32 cellular contexts compared by ENCODE assay signal in genomic region chr15:79171320-79172031, GRCh38.
DNase-seq lines count a peak whose midpoint lies in the region; ATAC-seq, FAIRE-seq and TF ChIP-seq lines count a peak whose summit lies in the region.
"Had no signal": no experiment of that assay in that cellular context is flagged by ENCODE, and none has a peak within 500 bp of the region (broad histone marks: within the 10 kb centered on the region; RNA-seq: fewer than 3 reads in every experiment).

No MANE protein-coding gene starts in this region.

- peak in 2 of 3 experiments; percentile 38 to 44 for DNase-seq in NCI-H1417 (lab: John Stamatoyannopoulos, UW)
- DNase-seq in NCI-H1417 treated with DMSO at 0.1 percent for 48 hours (lab: John Stamatoyannopoulos, UW): no peak
- peak in 1 of 2 experiments; percentile 43 for DNase-seq in H1 (ENCODE audit: low read depth in 1 of 2, low spot score in 2 of 2)
- no peak for DNase-seq in neural progenitor cell (ENCODE audit: low spot score)
- no peak for DNase-seq in mesenchymal stem cell
- DNase-seq: activated CD4-positive, alpha-beta T cell treated with anti-CD3 and anti-CD28 coated beads for 4 hours; activated naive CD8-positive, alpha-beta T cell treated with anti-CD3 and anti-CD28 coated beads, Interleukin-2, amount 50 U/mL, for 24 hours; activated T-cell treated with anti-CD3 and anti-CD28 coated beads, Interleukin-2, amount 50 U/mL, for 72 hours; Calu3; caudate nucleus; DMS79; foreskin melanocyte; heart right ventricle; KBM-7; lower lobe of right lung; mucosa of descending colon; NCI-H1105; NCI-H1930; NCI-H524 treated with DMSO at 0.1 percent for 48 hours; NK-92 treated with Interleukin-12 subunit alpha and Interleukin-12 subunit beta, amount 100 ng/mL, for 24 hours; stimulated activated naive CD4-positive, alpha-beta T cell; T-helper 17 cell had no signal

- H2BK5ac ChIP-seq in H1 (ENCODE audit: low read depth, low read length) (no peak overlapping the region), mesenchymal stem cell (ENCODE audit: low read depth, low read length, poor library complexity, severe bottlenecking) (no peak overlapping the region)

- no peak for TF ChIP-seq CTCF in H1 (IDR thresholded peaks at IDR 0.05; ENCODE audit: control extremely low read depth in 1 of 3, insufficient read depth in 1 of 3, low read depth in 1 of 3, low read length in 3 of 3)
- no peak for TF ChIP-seq CTCF in neural progenitor cell (IDR thresholded peaks at IDR 0.05)

- peak overlapping the region; percentile 62; the same call in 1 of the 2 replicates for H2BK15ac ChIP-seq in H1 (ENCODE audit: low read length)
- H2BK15ac ChIP-seq in mesenchymal stem cell (ENCODE audit: low read depth, poor library complexity, severe bottlenecking): no peak overlapping the region

- H3K4ac ChIP-seq in H1 (replicated peaks; ENCODE audit: insufficient read length, low read depth, low read length) (no peak overlapping the region), mesenchymal stem cell (ENCODE audit: low read depth in 1 of 2, low read length in 2 of 2) (no peak overlapping the region)

- H2BK120ac ChIP-seq in H1 (replicated peaks; ENCODE audit: low read depth, low read length) (no peak overlapping the region), mesenchymal stem cell (ENCODE audit: low read depth, low read length) (no peak overlapping the region)

- POLR2A ChIA-PET in H1 (lab: Charles Lee; ENCODE audit: partially characterized antibody): no interaction called here

- H3K56ac ChIP-seq in H1 (replicated peaks; ENCODE audit: insufficient read length, low read depth, low read length): no peak overlapping the region

- H3K27ac ChIP-seq in HUES6 (ENCODE audit: low read depth, low read length) (no peak overlapping the region), H1 (ENCODE audit: low read depth, low read length) (no peak overlapping the region), neural progenitor cell (no peak overlapping the region), mesenchymal stem cell (ENCODE audit: low read length, poor library complexity, severe bottlenecking) (no peak overlapping the region)
- H3K27ac ChIP-seq: 22Rv1, C4-2B, heart right ventricle, lower lobe of right lung, parathyroid adenoma had no signal

- no peaks in the 10 kb centered on the region for H3K79me2 ChIP-seq in H1 (ENCODE audit: control insufficient read depth in 1 of 2, insufficient read depth in 2 of 2, low read length in 2 of 2)
- H3K79me2 ChIP-seq in neural progenitor cell (ENCODE audit: low read depth): no peaks in the 10 kb centered on the region
- H3K79me2 ChIP-seq: parathyroid adenoma had no signal

- no peak overlapping the region for H2BK20ac ChIP-seq in H1 (ENCODE audit: low read length)

- H4K8ac ChIP-seq in H1 (ENCODE audit: extremely low read depth, insufficient read depth, low read length) (no peak overlapping the region), mesenchymal stem cell (ENCODE audit: low read length) (no peak overlapping the region)

- H3K79me1 ChIP-seq in H1 (ENCODE audit: low read depth, low read length) (no peaks in the 10 kb centered on the region), mesenchymal stem cell (replicated peaks; ENCODE audit: low read length, poor library complexity, severe bottlenecking) (no peaks in the 10 kb centered on the region)

- H3F3A ChIP-seq in neural progenitor cell (ENCODE audit: low read depth): no peaks in the 10 kb centered on the region

- H3K27ac Mint-ChIP-seq in neural progenitor cell: peak overlapping the region; percentile 60
- H3K27ac Mint-ChIP-seq: activated naive CD8-positive, alpha-beta T cell treated with anti-CD3 and anti-CD28 coated beads, Interleukin-2, amount 50 U/mL, for 24 hours; activated T-cell treated with anti-CD3 and anti-CD28 coated beads, Interleukin-2, amount 50 U/mL, for 72 hours; dendritic cell treated with granulocyte-macrophage colony-stimulating factor and Interleukin-4, amounts not matched to agents 40 ng/mL and 50 ng/mL, for 4 days; nephron; T-helper 17 cell had no signal

- 74% methylated on average over 11 of the region's 11 CpGs; no CpG with 5 or more reads in 1 of the 2 experiments for WGBS in H1 (ENCODE audit: extremely low coverage in 1 of 2, insufficient coverage in 1 of 2, insufficient read length in 1 of 2, insufficient replicate concordance in 2 of 2, low coverage in 1 of 2, low lambda C conversion rate in 2 of 2, missing lambda C conversion rate in 1 of 2), 2 experiments
- WGBS in mesenchymal stem cell: 48% methylated on average over 9 of the region's 11 CpGs

- ATAC-seq in GM21447 (IDR thresholded peaks at IDR 0.05; ENCODE audit: unreplicated experiment) (no peak), HG03108 (IDR thresholded peaks at IDR 0.05; ENCODE audit: unreplicated experiment) (no peak)
- ATAC-seq: activated naive CD8-positive, alpha-beta T cell treated with anti-CD3 and anti-CD28 coated beads, Interleukin-2, amount 50 U/mL, for 24 hours; activated T-cell treated with anti-CD3 and anti-CD28 coated beads, Interleukin-2, amount 50 U/mL, for 72 hours; lower lobe of right lung; mucosa of descending colon; T-helper 17 cell had no signal

- H4K5ac ChIP-seq in H1 (ENCODE audit: insufficient read length, low read depth, low read length): no peak overlapping the region

- no peaks in the 10 kb centered on the region for H3K9me3 Mint-ChIP-seq in neural progenitor cell
- H3K9me3 Mint-ChIP-seq: activated naive CD8-positive, alpha-beta T cell treated with anti-CD3 and anti-CD28 coated beads, Interleukin-2, amount 50 U/mL, for 24 hours; activated T-cell treated with anti-CD3 and anti-CD28 coated beads, Interleukin-2, amount 50 U/mL, for 72 hours; dendritic cell treated with granulocyte-macrophage colony-stimulating factor and Interleukin-4, amounts not matched to agents 40 ng/mL and 50 ng/mL, for 4 days; nephron had no signal

- peaks cover 10% of the 10 kb centered on the region for H3K27me3 Mint-ChIP-seq in neural progenitor cell (ENCODE audit: insufficient read depth, low read depth)

- H3K4me2 ChIP-seq in H1 (ENCODE audit: insufficient read depth in 1 of 2, low read depth in 2 of 2, low read length in 2 of 2) (no peak overlapping the region), neural progenitor cell (no peak overlapping the region), mesenchymal stem cell (ENCODE audit: low read length, poor library complexity, severe bottlenecking) (no peak overlapping the region)

- no peaks in the 10 kb centered on the region for H3K36me3 Mint-ChIP-seq in neural progenitor cell

- H3K14ac ChIP-seq in H1 (ENCODE audit: insufficient read length): no peak overlapping the region
- no peak overlapping the region for H3K14ac ChIP-seq in mesenchymal stem cell (ENCODE audit: low read length in 2 of 2)

- H3K9me3 ChIP-seq in HUES6 (ENCODE audit: control insufficient read depth, insufficient read depth, low read depth, low read length) (no peaks in the 10 kb centered on the region), H1 (ENCODE audit: insufficient read depth in 2 of 2, low read depth in 1 of 2, low read length in 1 of 2) (no peaks in the 10 kb centered on the region), neural progenitor cell (ENCODE audit: low read depth) (no peaks in the 10 kb centered on the region), mesenchymal stem cell (ENCODE audit: control insufficient read depth, low read length) (no peaks in the 10 kb centered on the region)
- H3K9me3 ChIP-seq: heart right ventricle, lower lobe of right lung, mucosa of descending colon had no signal

- H3K23ac ChIP-seq in H1 (ENCODE audit: insufficient read length) (no peak overlapping the region), mesenchymal stem cell (ENCODE audit: low read length in 2 of 2) (no peak overlapping the region)

- no peak overlapping the region for H3K18ac ChIP-seq in H1 (ENCODE audit: extremely low read depth, low read length)
- H3K18ac ChIP-seq in mesenchymal stem cell (ENCODE audit: low read depth in 1 of 2, low read length in 2 of 2): no peak overlapping the region

- H4K91ac ChIP-seq in H1 (replicated peaks; ENCODE audit: insufficient read length, low read length) (no peak overlapping the region), mesenchymal stem cell (ENCODE audit: low read length) (no peak overlapping the region)

- H3K4me3 ChIP-seq in HUES6 (ENCODE audit: low read depth, low read length) (no peak overlapping the region), H1 (ENCODE audit: extremely low read depth in 1 of 4, insufficient read depth in 2 of 4, low read depth in 3 of 4, low read length in 4 of 4) (no peak overlapping the region), neural progenitor cell (no peak overlapping the region), mesenchymal stem cell (ENCODE audit: insufficient read depth in 1 of 2, low read depth in 1 of 2, low read length in 2 of 2) (no peak overlapping the region)
- H3K4me3 ChIP-seq: heart right ventricle, lower lobe of right lung, mucosa of descending colon, smooth muscle cell had no signal

- H4K20me1 ChIP-seq in H1 (replicated peaks in 1 of 2; ENCODE audit: control insufficient read depth in 1 of 2, insufficient read depth in 2 of 2, low read length in 2 of 2): no peaks in the 10 kb centered on the region
- H4K20me1 ChIP-seq in neural progenitor cell (ENCODE audit: low read depth): no peaks in the 10 kb centered on the region

- H3K9ac ChIP-seq in HUES6 (ENCODE audit: low read length) (peak overlapping the region; percentile 34), H1 (replicated peaks in 1 of 4; ENCODE audit: extremely low read depth in 1 of 4, low read depth in 3 of 4, low read length in 3 of 4) (no peak overlapping the region), neural progenitor cell (no peak overlapping the region), mesenchymal stem cell (ENCODE audit: low read length) (no peak overlapping the region)
- H3K9ac ChIP-seq: parathyroid adenoma had no signal

- no peak for TF ChIP-seq EP300 in H1 (IDR thresholded peaks at IDR 0.05; ENCODE audit: borderline replicate concordance in 1 of 2, low read depth in 2 of 2, low read length in 2 of 2)

- H2AFZ ChIP-seq in H1 (ENCODE audit: low read length): no peak overlapping the region
- no peak overlapping the region for H2AFZ ChIP-seq in neural progenitor cell (replicated peaks)
- no peak overlapping the region for H2AFZ ChIP-seq in mesenchymal stem cell (ENCODE audit: low read depth, low read length)
- H2AFZ ChIP-seq: parathyroid adenoma had no signal

- peak overlapping the region; percentile 9 for H3K4me3 Mint-ChIP-seq in neural progenitor cell
- H3K4me3 Mint-ChIP-seq: activated naive CD8-positive, alpha-beta T cell treated with anti-CD3 and anti-CD28 coated beads, Interleukin-2, amount 50 U/mL, for 24 hours; activated T-cell treated with anti-CD3 and anti-CD28 coated beads, Interleukin-2, amount 50 U/mL, for 72 hours; dendritic cell treated with granulocyte-macrophage colony-stimulating factor and Interleukin-4, amounts not matched to agents 40 ng/mL and 50 ng/mL, for 4 days; nephron; T-helper 17 cell had no signal

- CTCF ChIA-PET in H1 (lab: Charles Lee; ENCODE audit: partially characterized antibody): interaction anchor here (1.0 kb wide), 1 partner anchor 264 kb away, joined by 3 read pairs; no protein-coding TSS in a partner anchor

- no peaks in the 10 kb centered on the region for H3K36me3 ChIP-seq in HUES6 (ENCODE audit: control insufficient read depth, insufficient read depth, low read length)
- no peaks in the 10 kb centered on the region for H3K36me3 ChIP-seq in H1 (ENCODE audit: control insufficient read depth in 2 of 4, insufficient read depth in 4 of 4, low read length in 3 of 4)
- no peaks in the 10 kb centered on the region for H3K36me3 ChIP-seq in neural progenitor cell
- H3K36me3 ChIP-seq in mesenchymal stem cell (ENCODE audit: control insufficient read depth in 1 of 2, insufficient read depth in 2 of 2, low read depth in 1 of 2, low read length in 2 of 2): no peaks in the 10 kb centered on the region
- H3K36me3 ChIP-seq: heart right ventricle, lower lobe of right lung had no signal

- H3K23me2 ChIP-seq in H1 (ENCODE audit: low read depth, low read length): no peaks in the 10 kb centered on the region

- H3K4me1 ChIP-seq in HUES6 (ENCODE audit: control insufficient read depth, insufficient read depth, low read length) (peaks cover 18% of the 10 kb centered on the region), H1 (replicated peaks in 1 of 4; ENCODE audit: control insufficient read depth in 3 of 4, insufficient read depth in 4 of 4, low read length in 3 of 4) (peaks cover 2 to 14% (median 6%) of the 10 kb centered on the region in 4 experiments; a peak in 5 of 7 replicates), neural progenitor cell (no peaks in the 10 kb centered on the region), mesenchymal stem cell (ENCODE audit: control insufficient read depth, insufficient read depth, low read depth, low read length) (peaks cover 21% of the 10 kb centered on the region)
- H3K4me1 ChIP-seq: parathyroid adenoma had no signal

- no peak for TF ChIP-seq RAD21 in H1 (IDR thresholded peaks at IDR 0.05 in 1 of 2, conservative IDR thresholded peaks at IDR 0.05 in 1 of 2; ENCODE audit: low read depth in 2 of 2, low read length in 2 of 2)

- H2BK12ac ChIP-seq in H1 (ENCODE audit: low read depth, low read length) (no peak overlapping the region), mesenchymal stem cell (ENCODE audit: low read length in 2 of 2) (no peak overlapping the region)

- FAIRE-seq in H1 (lab: Jason Lieb, UNC): no peak
- FAIRE-seq: G401.6 had no signal

- peaks cover 35% of the 10 kb centered on the region for H3K4me1 Mint-ChIP-seq in neural progenitor cell
- H3K4me1 Mint-ChIP-seq: activated naive CD8-positive, alpha-beta T cell treated with anti-CD3 and anti-CD28 coated beads, Interleukin-2, amount 50 U/mL, for 24 hours; T-helper 17 cell had no signal

- no peaks in the 10 kb centered on the region for H3K27me3 ChIP-seq in HUES6 (ENCODE audit: control insufficient read depth, insufficient read depth, low read length)
- no peaks in the 10 kb centered on the region; a peak in 1 of 7 replicates for H3K27me3 ChIP-seq in H1 (replicated peaks in 1 of 4; ENCODE audit: control insufficient read depth in 3 of 4, extremely low read depth in 1 of 4, insufficient read depth in 3 of 4, low read length in 3 of 4)
- no peaks in the 10 kb centered on the region for H3K27me3 ChIP-seq in neural progenitor cell
- H3K27me3 ChIP-seq in mesenchymal stem cell (ENCODE audit: control insufficient read depth in 1 of 2, insufficient read depth in 1 of 2, low read length in 2 of 2): peaks cover 0 to 51% of the 10 kb centered on the region in 2 experiments

- H2AK5ac ChIP-seq in H1 (ENCODE audit: low read depth, low read length) (no peak overlapping the region), mesenchymal stem cell (ENCODE audit: low read length, severe bottlenecking) (no peak overlapping the region)

- TF ChIP-seq POLR2A in H1 (IDR thresholded peaks at IDR 0.05; ENCODE audit: control extremely low read depth in 1 of 2, low read depth in 2 of 2, low read length in 2 of 2): no peak

Comparison
In these comparisons a context has a peak if more than half of its experiments do, and no peak if none do; other contexts are left out.
1. DNase-seq: peak in NCI-H1417 (2 of 3); none in NCI-H1417 treated with DMSO at 0.1 percent for 48 hours (single experiment), neural progenitor cell (single experiment) and mesenchymal stem cell (single experiment).